Comparison of ENCODE assay signal across 24 cellular contexts in the genomic region with DNA sequence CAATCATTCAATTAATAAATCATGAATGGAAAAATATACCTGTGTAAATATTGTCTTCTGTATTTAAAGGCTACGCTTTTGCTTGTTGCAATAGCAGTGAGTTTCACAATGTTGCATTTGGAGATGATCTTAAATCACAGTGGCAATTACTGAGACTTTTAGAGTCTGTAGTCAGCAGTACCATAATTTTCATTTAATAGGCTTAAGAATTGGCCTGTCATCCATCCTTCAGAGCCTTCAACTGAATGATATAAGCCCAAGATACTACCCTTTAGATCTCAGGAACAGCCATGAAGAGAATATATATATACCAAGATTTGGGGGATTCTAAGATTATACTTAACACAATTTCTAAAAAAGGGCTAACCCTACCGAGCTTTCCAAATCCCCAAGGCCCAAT.
"Had no signal": no experiment of that assay in that cellular context is flagged by ENCODE, and none has a peak within 500 bp of the region (broad histone marks: within the 10 kb centered on the region; RNA-seq: fewer than 3 reads in every experiment).

No MANE protein-coding gene starts in this region.

- FAIRE-seq: HepG2, RCC 7860 had no signal

- H3K27ac ChIP-seq: SJSA1, SK-N-MC had no signal

- DNase-seq: IMR-90, Karpas-422, KG1, MG63, NCI-H1092, NCI-H1105 treated with DMSO at 0.1 percent for 48 hours, NCI-H1417 treated with DMSO at 0.1 percent for 48 hours, NCI-H146, NCI-H1694 treated with DMSO at 0.1 percent for 48 hours, NCI-H1930, NCI-H2081, NCI-H2107, NCI-H345, NCI-H524, NCI-H526 treated with DMSO at 0.1 percent for 48 hours, Right ventricle myocardium superior, RPMI8226, SIG-M5, SW 1271, T-cell had no signal

- H3K36me3 ChIP-seq: MG63, SJSA1 had no signal

- H3K9me3 ChIP-seq: MG63, SJSA1 had no signal

- ATAC-seq: HepG2, T-cell had no signal

- H3K27me3 ChIP-seq: MG63, SJSA1 had no signal

- H3K4me3 ChIP-seq: MG63, SJSA1, SK-N-MC had no signal
